Comparison of ENCODE assay signal across 17 cellular contexts in genomic region chr16:57477531-57478202, GRCh38. TPM values are rescaled to one million over a fixed set of nuclear protein-coding genes. Genes with fewer than 3 reads are reported as not detected.
A peak's percentile ranks its signal among the peaks of the same experiment; 100 is the strongest.
DNase-seq lines count a peak whose midpoint lies in the region; ATAC-seq, FAIRE-seq and TF ChIP-seq lines count a peak whose summit lies in the region.
"Had no signal": no experiment of that assay in that cellular context is flagged by ENCODE, and none has a peak within 500 bp of the region (broad histone marks: within the 10 kb centered on the region; RNA-seq: fewer than 3 reads in every experiment).

No MANE protein-coding gene starts in this region.

- H3K27me3 Mint-ChIP-seq in activated T-cell treated with anti-CD3 and anti-CD28 coated beads, Interleukin-2, amount 50 U/mL, for 24 hours = no peaks in the 10 kb centered on the region
- H3K27me3 Mint-ChIP-seq: stimulated activated naive CD8-positive, alpha-beta T cell treated with anti-CD3 and anti-CD28 coated beads, Interleukin-15, amount 100 ng/mL, for 72 hours had no signal

- no peak overlapping the region for H2AFZ ChIP-seq in HepG2 (ENCODE audit: low read length)

- CTCF ChIA-PET in HepG2 (lab: Yijun Ruan, JAX; ENCODE audit: low intra/inter-chr PET ratio, low total read pairs) = interaction anchor here (1.7 kb wide), 1 partner anchor 42 kb away, joined by 4 read pairs; no protein-coding TSS in a partner anchor

- TF ChIP-seq EP300 in HepG2 (IDR thresholded peaks at IDR 0.05; ENCODE audit: low read depth in 2 of 2, low read length in 2 of 2) (no peak), HepG2 (CRISPR knock-in tag; IDR thresholded peaks at IDR 0.05; ENCODE audit: borderline replicate concordance) (no peak)

- no peak for DNase-seq in activated T-cell treated with anti-CD3 and anti-CD28 coated beads, Interleukin-2, amount 50 U/mL, for 24 hours
- DNase-seq in activated T-cell treated with anti-CD3 and anti-CD28 coated beads, Interleukin-2, amount 50 U/mL, for 1 hour = no peak
- peak; percentile 6 for DNase-seq in NCI-H2227 treated with DMSO at 0.1 percent for 48 hours (lab: John Stamatoyannopoulos, UW)
- DNase-seq in HepG2 (ENCODE audit: low spot score) = no peak
- DNase-seq in tibial artery = no peak
- DNase-seq in epidermal melanocyte (ENCODE audit: insufficient read length, low spot score) = no peak
- no peak for DNase-seq in stimulated activated CD4-positive, alpha-beta T cell treated with anti-CD3 and anti-CD28 coated beads, Interleukin-4, amount 100 ng/mL, for 4 hours
- DNase-seq: activated CD8-positive, alpha-beta memory T cell treated with anti-CD3 and anti-CD28 coated beads, Interleukin-2, amount 50 U/mL, for 4 hours; activated naive CD4-positive, alpha-beta T cell treated with anti-CD3 and anti-CD28 coated beads, Interleukin-2, amount 10 ng/mL, durations not matched to agents 7 days and 5 days; body of pancreas; dorsolateral prefrontal cortex; Karpas-422; NK-92 treated with Interleukin-12 subunit alpha and Interleukin-12 subunit beta, amount 100 ng/mL, for 24 hours; stimulated activated naive CD8-positive, alpha-beta T cell treated with anti-CD3 and anti-CD28 coated beads, Interleukin-15, amount 100 ng/mL, for 72 hours had no signal

- BruUV-seq in HepG2 (replicated peaks; lab: Mats Ljungman, UMichigan) = no TSS peak

- WGBS in HepG2 (ENCODE audit: low lambda C conversion rate) = 69% methylated on average over 9 of the region's 9 CpGs

- ATAC-seq in HepG2 (no peak), GM21423 (IDR thresholded peaks at IDR 0.05; ENCODE audit: unreplicated experiment) (no peak)
- ATAC-seq: activated CD4-positive, CD25-positive, alpha-beta regulatory T cell treated with anti-CD3 and anti-CD28 coated beads, Interleukin-2, amount 50 U/mL, for 24 hours; body of pancreas; stimulated activated naive CD8-positive, alpha-beta T cell treated with anti-CD3 and anti-CD28 coated beads, Interleukin-15, amount 100 ng/mL, for 72 hours had no signal

- peaks cover 84% of the 10 kb centered on the region for H3K4me1 ChIP-seq in HepG2 (ENCODE audit: insufficient read depth, low read length)
- H3K4me1 ChIP-seq in tibial artery = peaks cover 12 to 52% (median 45%) of the 10 kb centered on the region in 4 donors

- peaks cover 16% of the 10 kb centered on the region for H3K4me1 Mint-ChIP-seq in activated T-cell treated with anti-CD3 and anti-CD28 coated beads, Interleukin-2, amount 50 U/mL, for 24 hours (ENCODE audit: low read depth)

- no peak for TF ChIP-seq RAD21 in HepG2 (CRISPR knock-in tag; IDR thresholded peaks at IDR 0.05)

- no peaks in the 10 kb centered on the region for H3K9me3 Mint-ChIP-seq in activated T-cell treated with anti-CD3 and anti-CD28 coated beads, Interleukin-2, amount 50 U/mL, for 24 hours
- H3K9me3 Mint-ChIP-seq: activated naive CD4-positive, alpha-beta T cell treated with anti-CD3 and anti-CD28 coated beads, Interleukin-2, amount 10 ng/mL, durations not matched to agents 7 days and 5 days; stimulated activated naive CD8-positive, alpha-beta T cell treated with anti-CD3 and anti-CD28 coated beads, Interleukin-15, amount 100 ng/mL, for 72 hours had no signal

- H3K36me3 ChIP-seq in HepG2 (replicated peaks in 1 of 2; ENCODE audit: control insufficient read depth in 1 of 2, insufficient read depth in 2 of 2, low read length in 2 of 2) (peaks cover 20 to 28% of the 10 kb centered on the region in 2 experiments), tibial artery (peaks cover 23 to 28% (median 26%) of the 10 kb centered on the region in 3 donors)

- no peak overlapping the region for H3K4me3 Mint-ChIP-seq in activated T-cell treated with anti-CD3 and anti-CD28 coated beads, Interleukin-2, amount 50 U/mL, for 24 hours
- H3K4me3 Mint-ChIP-seq: activated naive CD4-positive, alpha-beta T cell treated with anti-CD3 and anti-CD28 coated beads, Interleukin-2, amount 10 ng/mL, durations not matched to agents 7 days and 5 days; stimulated activated naive CD8-positive, alpha-beta T cell treated with anti-CD3 and anti-CD28 coated beads, Interleukin-15, amount 100 ng/mL, for 72 hours had no signal

- in situ Hi-C loops in HepG2 (cut with HindIII; ENCODE audit: extremely low pct_ligation_motif_present, low pct_unique_long_range_greater_than_20kb) = loop anchor here (5.0 kb wide), 1 partner anchor 40 kb away; no protein-coding TSS in a partner anchor

- FAIRE-seq in HepG2 (lab: Jason Lieb, UNC) = no peak

- POLR2A ChIA-PET in HepG2 (lab: Yijun Ruan, JAX) = interaction anchor here (1.3 kb wide), 1 partner anchor 15 kb away, joined by 4 read pairs; the partner anchor contains the start of gene POLR2C

- TF ChIP-seq CTCF in HepG2 (CRISPR knock-in tag; IDR thresholded peaks at IDR 0.05) (no peak), tibial artery (IDR thresholded peaks at IDR 0.05) (no peak)

- H3K4me2 ChIP-seq in HepG2 (ENCODE audit: low read depth, low read length) = peak overlapping the region; percentile 28; the same call in 1 of the 2 replicates

- peaks cover 21% of the 10 kb centered on the region for H3K79me2 ChIP-seq in HepG2 (ENCODE audit: insufficient read depth, low read length)

- H3K27ac Mint-ChIP-seq in activated T-cell treated with anti-CD3 and anti-CD28 coated beads, Interleukin-2, amount 50 U/mL, for 24 hours = peak overlapping the region; percentile 33
- H3K27ac Mint-ChIP-seq: activated naive CD4-positive, alpha-beta T cell treated with anti-CD3 and anti-CD28 coated beads, Interleukin-2, amount 10 ng/mL, durations not matched to agents 7 days and 5 days had no signal

- H3K36me3 Mint-ChIP-seq in activated T-cell treated with anti-CD3 and anti-CD28 coated beads, Interleukin-2, amount 50 U/mL, for 24 hours (ENCODE audit: low read depth) = peaks cover 5% of the 10 kb centered on the region
- H3K36me3 Mint-ChIP-seq: activated naive CD4-positive, alpha-beta T cell treated with anti-CD3 and anti-CD28 coated beads, Interleukin-2, amount 10 ng/mL, durations not matched to agents 7 days and 5 days had no signal

- H3K4me3 ChIP-seq in HepG2 (replicated peaks in 1 of 3; ENCODE audit: insufficient read depth in 1 of 3, low read depth in 2 of 3, low read length in 3 of 3) (no peak overlapping the region; a peak in 1 of 6 replicates), tibial artery (peak overlapping the region in 1 of 2 donors; percentile 57)
- H3K4me3 ChIP-seq: body of pancreas had no signal

- peaks cover 8% of the 10 kb centered on the region; the same call in 1 of the 2 replicates for H4K20me1 ChIP-seq in HepG2 (ENCODE audit: insufficient read depth, low read length)

- no peak for TF ChIP-seq POLR2A in HepG2 (IDR thresholded peaks at IDR 0.05; ENCODE audit: insufficient read depth in 1 of 2, low read depth in 2 of 2, low read length in 2 of 2)

- H3K9ac ChIP-seq in HepG2 (ENCODE audit: insufficient read depth, low read depth, low read length) = no peak overlapping the region

- H3K9me3 ChIP-seq in HepG2 (ENCODE audit: low read length) (no peaks in the 10 kb centered on the region), tibial artery (no peaks in the 10 kb centered on the region)
- H3K9me3 ChIP-seq: body of pancreas had no signal

- no peak overlapping the region for H3K27ac ChIP-seq in HepG2 (ENCODE audit: extremely low read length, insufficient read depth, low read length)
- peak overlapping the region; percentile 69 to 77 for H3K27ac ChIP-seq in tibial artery
- H3K27ac ChIP-seq: HL-60 had no signal

- intact Hi-C loops in HepG2 (cut with micrococcal nuclease; ENCODE audit: unreplicated experiment) = no loop called here
- intact Hi-C loops in tibial artery (cut with DNase I; ENCODE audit: low total_unique reads) = loop anchor here (5.0 kb wide), 1 partner anchor 50 kb away; no protein-coding TSS in a partner anchor

- H3K27me3 ChIP-seq in HepG2 (ENCODE audit: control insufficient read depth in 1 of 2, insufficient read depth in 2 of 2, low read length in 2 of 2) (no peaks in the 10 kb centered on the region), tibial artery (no peaks in the 10 kb centered on the region)
- H3K27me3 ChIP-seq: body of pancreas, dorsolateral prefrontal cortex had no signal

RNA-seq across cellular contexts. Expression of gene DOK4, which starts 8.6 kb away (rescaled TPM):
- total RNA-seq in HepG2 (2016; rRNA removed; fragmentation: Illumina TruSeq; extraction: Trizol) = 52.7 and 55.5 TPM in 2 replicates
- 23.8 and 26.8 TPM in 2 replicates for total RNA-seq in HepG2 (2016; cell fraction: cytosol; rRNA removed; fragmentation: Illumina TruSeq; extraction: Trizol; ENCODE audit: low read depth)
- 51.4 and 51.5 TPM in 2 replicates for total RNA-seq in HepG2 (2016; cell fraction: insoluble cytoplasmic fraction; rRNA removed; fragmentation: Illumina TruSeq; extraction: Trizol)
- 58.5 and 70.1 TPM in 2 replicates for total RNA-seq in HepG2 (2016; cell fraction: membrane; rRNA removed; fragmentation: Illumina TruSeq; extraction: Trizol)
- total RNA-seq in HepG2 (2016; cell fraction: nucleus; rRNA removed; fragmentation: Illumina TruSeq; extraction: Trizol) = 32.8 and 34.6 TPM in 2 replicates
- polyA plus RNA-seq in HepG2 (2011; rRNA removed) = 70.0 and 92.5 TPM in 2 replicates
- polyA plus RNA-seq in HepG2 (2011; cell fraction: cytosol; rRNA removed) = 59.9 and 66.8 TPM in 2 replicates
- polyA plus RNA-seq in HepG2 (2011; cell fraction: nucleus; rRNA removed) = 136 and 138 TPM in 2 replicates
- polyA plus RNA-seq in HepG2 (2012) = 41.9 and 45.8 TPM in 2 replicates
- 31.1 and 35.0 TPM in 2 replicates for polyA plus RNA-seq in HepG2 (2016; cell fraction: cytosol; fragmentation: Illumina TruSeq; extraction: Trizol; ENCODE audit: low read depth)
- 59.2 and 63.5 TPM in 2 replicates for polyA plus RNA-seq in HepG2 (2016; cell fraction: insoluble cytoplasmic fraction; fragmentation: Illumina TruSeq; extraction: Trizol; ENCODE audit: low read depth)
- polyA plus RNA-seq in HepG2 (2016; cell fraction: membrane; fragmentation: Illumina TruSeq; extraction: Trizol; ENCODE audit: low read depth) = 57.7 and 60.6 TPM in 2 replicates
- 72.2 and 73.9 TPM in 2 replicates for polyA plus RNA-seq in HepG2 (2016; cell fraction: nucleus; fragmentation: Illumina TruSeq; extraction: Trizol; ENCODE audit: insufficient read depth, low read depth)
- 45.3 and 104 TPM in 2 replicates for polyA minus RNA-seq in HepG2 (2011; rRNA and poly(A)+ RNA removed; ENCODE audit: low replicate concordance)
- 28.8 and 30.7 TPM in 2 replicates for polyA minus RNA-seq in HepG2 (2011; cell fraction: cytosol; rRNA and poly(A)+ RNA removed)
- 20.1 and 26.6 TPM in 2 replicates for polyA minus RNA-seq in HepG2 (2011; cell fraction: nucleus; rRNA and poly(A)+ RNA removed)

RNA-seq across cellular contexts. Expression of gene POLR2C, which starts 15.2 kb away (rescaled TPM):
- total RNA-seq in HepG2 (2016; rRNA removed; fragmentation: Illumina TruSeq; extraction: Trizol) = 104 and 146 TPM in 2 replicates
- total RNA-seq in HepG2 (2016; cell fraction: cytosol; rRNA removed; fragmentation: Illumina TruSeq; extraction: Trizol; ENCODE audit: low read depth) = 18.6 and 24.2 TPM in 2 replicates
- 103 and 154 TPM in 2 replicates for total RNA-seq in HepG2 (2016; cell fraction: insoluble cytoplasmic fraction; rRNA removed; fragmentation: Illumina TruSeq; extraction: Trizol)
- 49.1 and 55.4 TPM in 2 replicates for total RNA-seq in HepG2 (2016; cell fraction: membrane; rRNA removed; fragmentation: Illumina TruSeq; extraction: Trizol)
- 54.3 and 64.6 TPM in 2 replicates for total RNA-seq in HepG2 (2016; cell fraction: nucleus; rRNA removed; fragmentation: Illumina TruSeq; extraction: Trizol)
- 199 and 216 TPM in 2 replicates for polyA plus RNA-seq in HepG2 (2011; rRNA removed)
- polyA plus RNA-seq in HepG2 (2011; cell fraction: cytosol; rRNA removed) = 226 and 249 TPM in 2 replicates
- 143 and 144 TPM in 2 replicates for polyA plus RNA-seq in HepG2 (2011; cell fraction: nucleus; rRNA removed)
- polyA plus RNA-seq in HepG2 (2012) = 72.5 and 84.4 TPM in 2 replicates
- 18.7 and 20.9 TPM in 2 replicates for polyA plus RNA-seq in HepG2 (2016; cell fraction: cytosol; fragmentation: Illumina TruSeq; extraction: Trizol; ENCODE audit: low read depth)
- 169 and 175 TPM in 2 replicates for polyA plus RNA-seq in HepG2 (2016; cell fraction: insoluble cytoplasmic fraction; fragmentation: Illumina TruSeq; extraction: Trizol; ENCODE audit: low read depth)
- 41.6 and 42.2 TPM in 2 replicates for polyA plus RNA-seq in HepG2 (2016; cell fraction: membrane; fragmentation: Illumina TruSeq; extraction: Trizol; ENCODE audit: low read depth)
- polyA plus RNA-seq in HepG2 (2016; cell fraction: nucleus; fragmentation: Illumina TruSeq; extraction: Trizol; ENCODE audit: insufficient read depth, low read depth) = 94.8 and 102 TPM in 2 replicates
- 302 and 354 TPM in 2 replicates for polyA minus RNA-seq in HepG2 (2011; rRNA and poly(A)+ RNA removed; ENCODE audit: low replicate concordance)
- 134 and 135 TPM in 2 replicates for polyA minus RNA-seq in HepG2 (2011; cell fraction: cytosol; rRNA and poly(A)+ RNA removed)
- 124 and 139 TPM in 2 replicates for polyA minus RNA-seq in HepG2 (2011; cell fraction: nucleus; rRNA and poly(A)+ RNA removed)

RNA-seq across cellular contexts. Expression of gene COQ9, which starts 30.4 kb away (rescaled TPM):
- 57.5 and 62.0 TPM in 2 replicates for total RNA-seq in HepG2 (2016; rRNA removed; fragmentation: Illumina TruSeq; extraction: Trizol)
- 12.2 and 13.5 TPM in 2 replicates for total RNA-seq in HepG2 (2016; cell fraction: cytosol; rRNA removed; fragmentation: Illumina TruSeq; extraction: Trizol; ENCODE audit: low read depth)
- 57.7 and 61.8 TPM in 2 replicates for total RNA-seq in HepG2 (2016; cell fraction: insoluble cytoplasmic fraction; rRNA removed; fragmentation: Illumina TruSeq; extraction: Trizol)
- 29.6 and 29.7 TPM in 2 replicates for total RNA-seq in HepG2 (2016; cell fraction: membrane; rRNA removed; fragmentation: Illumina TruSeq; extraction: Trizol)
- 48.3 and 49.8 TPM in 2 replicates for total RNA-seq in HepG2 (2016; cell fraction: nucleus; rRNA removed; fragmentation: Illumina TruSeq; extraction: Trizol)
- polyA plus RNA-seq in HepG2 (2011; rRNA removed) = 104 and 108 TPM in 2 replicates
- polyA plus RNA-seq in HepG2 (2011; cell fraction: cytosol; rRNA removed) = 77.6 and 88.3 TPM in 2 replicates
- polyA plus RNA-seq in HepG2 (2011; cell fraction: nucleus; rRNA removed) = 174 and 196 TPM in 2 replicates
- 35.1 and 40.7 TPM in 2 replicates for polyA plus RNA-seq in HepG2 (2012)
- 7.1 and 7.4 TPM in 2 replicates for polyA plus RNA-seq in HepG2 (2016; cell fraction: cytosol; fragmentation: Illumina TruSeq; extraction: Trizol; ENCODE audit: low read depth)
- 56.0 and 60.7 TPM in 2 replicates for polyA plus RNA-seq in HepG2 (2016; cell fraction: insoluble cytoplasmic fraction; fragmentation: Illumina TruSeq; extraction: Trizol; ENCODE audit: low read depth)
- 17.9 and 18.7 TPM in 2 replicates for polyA plus RNA-seq in HepG2 (2016; cell fraction: membrane; fragmentation: Illumina TruSeq; extraction: Trizol; ENCODE audit: low read depth)
- 89.6 and 91.0 TPM in 2 replicates for polyA plus RNA-seq in HepG2 (2016; cell fraction: nucleus; fragmentation: Illumina TruSeq; extraction: Trizol; ENCODE audit: insufficient read depth, low read depth)
- polyA minus RNA-seq in HepG2 (2011; rRNA and poly(A)+ RNA removed; ENCODE audit: low replicate concordance) = 78.3 and 147 TPM in 2 replicates
- 25.2 and 27.3 TPM in 2 replicates for polyA minus RNA-seq in HepG2 (2011; cell fraction: cytosol; rRNA and poly(A)+ RNA removed)
- 48.0 and 60.5 TPM in 2 replicates for polyA minus RNA-seq in HepG2 (2011; cell fraction: nucleus; rRNA and poly(A)+ RNA removed)

RNA-seq across cellular contexts. Expression of gene CIAPIN1, which starts 30.5 kb away (rescaled TPM):
- total RNA-seq in HepG2 (2016; rRNA removed; fragmentation: Illumina TruSeq; extraction: Trizol) = 89.7 and 113 TPM in 2 replicates
- 19.4 and 23.1 TPM in 2 replicates for total RNA-seq in HepG2 (2016; cell fraction: cytosol; rRNA removed; fragmentation: Illumina TruSeq; extraction: Trizol; ENCODE audit: low read depth)
- 88.9 and 116 TPM in 2 replicates for total RNA-seq in HepG2 (2016; cell fraction: insoluble cytoplasmic fraction; rRNA removed; fragmentation: Illumina TruSeq; extraction: Trizol)
- total RNA-seq in HepG2 (2016; cell fraction: membrane; rRNA removed; fragmentation: Illumina TruSeq; extraction: Trizol) = 31.7 and 33.1 TPM in 2 replicates
- total RNA-seq in HepG2 (2016; cell fraction: nucleus; rRNA removed; fragmentation: Illumina TruSeq; extraction: Trizol) = 39.3 and 39.9 TPM in 2 replicates
- polyA plus RNA-seq in HepG2 (2011; rRNA removed) = 62.4 and 69.3 TPM in 2 replicates
- polyA plus RNA-seq in HepG2 (2011; cell fraction: cytosol; rRNA removed) = 56.5 and 68.4 TPM in 2 replicates
- polyA plus RNA-seq in HepG2 (2011; cell fraction: nucleus; rRNA removed) = 23.6 and 32.7 TPM in 2 replicates
- 47.4 and 50.8 TPM in 2 replicates for polyA plus RNA-seq in HepG2 (2012)
- polyA plus RNA-seq in HepG2 (2016; cell fraction: cytosol; fragmentation: Illumina TruSeq; extraction: Trizol; ENCODE audit: low read depth) = 10.3 and 11.8 TPM in 2 replicates
- polyA plus RNA-seq in HepG2 (2016; cell fraction: insoluble cytoplasmic fraction; fragmentation: Illumina TruSeq; extraction: Trizol; ENCODE audit: low read depth) = 109 and 116 TPM in 2 replicates
- polyA plus RNA-seq in HepG2 (2016; cell fraction: membrane; fragmentation: Illumina TruSeq; extraction: Trizol; ENCODE audit: low read depth) = 17.0 and 17.1 TPM in 2 replicates
- polyA plus RNA-seq in HepG2 (2016; cell fraction: nucleus; fragmentation: Illumina TruSeq; extraction: Trizol; ENCODE audit: insufficient read depth, low read depth) = 67.4 and 77.6 TPM in 2 replicates
- 47.0 and 64.1 TPM in 2 replicates for polyA minus RNA-seq in HepG2 (2011; rRNA and poly(A)+ RNA removed; ENCODE audit: low replicate concordance)
- 25.8 and 25.9 TPM in 2 replicates for polyA minus RNA-seq in HepG2 (2011; cell fraction: cytosol; rRNA and poly(A)+ RNA removed)
- polyA minus RNA-seq in HepG2 (2011; cell fraction: nucleus; rRNA and poly(A)+ RNA removed) = 23.2 and 35.6 TPM in 2 replicates

RNA-seq across cellular contexts. Expression of gene CCDC102A, which starts 58.7 kb away (rescaled TPM):
- 0.91 and 2.1 TPM in 2 replicates for total RNA-seq in HepG2 (2016; rRNA removed; fragmentation: Illumina TruSeq; extraction: Trizol)
- total RNA-seq in HepG2 (2016; cell fraction: cytosol; rRNA removed; fragmentation: Illumina TruSeq; extraction: Trizol; ENCODE audit: low read depth) = 0.71 TPM in 2 replicates
- total RNA-seq in HepG2 (2016; cell fraction: insoluble cytoplasmic fraction; rRNA removed; fragmentation: Illumina TruSeq; extraction: Trizol) = 1.1 and 2.8 TPM in 2 replicates
- 1.1 and 1.3 TPM in 2 replicates for total RNA-seq in HepG2 (2016; cell fraction: membrane; rRNA removed; fragmentation: Illumina TruSeq; extraction: Trizol)
- 0.41 and 1.0 TPM in 2 replicates for total RNA-seq in HepG2 (2016; cell fraction: nucleus; rRNA removed; fragmentation: Illumina TruSeq; extraction: Trizol)
- polyA plus RNA-seq in HepG2 (2011; rRNA removed) = 2.7 and 2.8 TPM in 2 replicates
- polyA plus RNA-seq in HepG2 (2011; cell fraction: cytosol; rRNA removed) = 2.3 and 3.2 TPM in 2 replicates
- polyA plus RNA-seq in HepG2 (2011; cell fraction: nucleus; rRNA removed) = 2.6 and 2.8 TPM in 2 replicates
- polyA plus RNA-seq in HepG2 (2012) = 0.34 and 1.0 TPM in 2 replicates
- polyA plus RNA-seq in HepG2 (2016; cell fraction: cytosol; fragmentation: Illumina TruSeq; extraction: Trizol; ENCODE audit: low read depth) = 0.34 and 0.49 TPM in 2 replicates
- polyA plus RNA-seq in HepG2 (2016; cell fraction: insoluble cytoplasmic fraction; fragmentation: Illumina TruSeq; extraction: Trizol; ENCODE audit: low read depth) = 1.2 TPM in 2 replicates
- polyA plus RNA-seq in HepG2 (2016; cell fraction: membrane; fragmentation: Illumina TruSeq; extraction: Trizol; ENCODE audit: low read depth) = 0.51 and 0.64 TPM in 2 replicates
- 1.7 and 2.5 TPM in 2 replicates for polyA plus RNA-seq in HepG2 (2016; cell fraction: nucleus; fragmentation: Illumina TruSeq; extraction: Trizol; ENCODE audit: insufficient read depth, low read depth)
- polyA minus RNA-seq in HepG2 (2011; rRNA and poly(A)+ RNA removed; ENCODE audit: low replicate concordance) = 2.1 and 2.5 TPM in 2 replicates
- polyA minus RNA-seq in HepG2 (2011; cell fraction: cytosol; rRNA and poly(A)+ RNA removed) = 0.69 and 1.1 TPM in 2 replicates
- polyA minus RNA-seq in HepG2 (2011; cell fraction: nucleus; rRNA and poly(A)+ RNA removed) = 0.87 and 1.0 TPM in 2 replicates
